9 cellular contexts compared by ENCODE assay signal in the genomic region with DNA sequence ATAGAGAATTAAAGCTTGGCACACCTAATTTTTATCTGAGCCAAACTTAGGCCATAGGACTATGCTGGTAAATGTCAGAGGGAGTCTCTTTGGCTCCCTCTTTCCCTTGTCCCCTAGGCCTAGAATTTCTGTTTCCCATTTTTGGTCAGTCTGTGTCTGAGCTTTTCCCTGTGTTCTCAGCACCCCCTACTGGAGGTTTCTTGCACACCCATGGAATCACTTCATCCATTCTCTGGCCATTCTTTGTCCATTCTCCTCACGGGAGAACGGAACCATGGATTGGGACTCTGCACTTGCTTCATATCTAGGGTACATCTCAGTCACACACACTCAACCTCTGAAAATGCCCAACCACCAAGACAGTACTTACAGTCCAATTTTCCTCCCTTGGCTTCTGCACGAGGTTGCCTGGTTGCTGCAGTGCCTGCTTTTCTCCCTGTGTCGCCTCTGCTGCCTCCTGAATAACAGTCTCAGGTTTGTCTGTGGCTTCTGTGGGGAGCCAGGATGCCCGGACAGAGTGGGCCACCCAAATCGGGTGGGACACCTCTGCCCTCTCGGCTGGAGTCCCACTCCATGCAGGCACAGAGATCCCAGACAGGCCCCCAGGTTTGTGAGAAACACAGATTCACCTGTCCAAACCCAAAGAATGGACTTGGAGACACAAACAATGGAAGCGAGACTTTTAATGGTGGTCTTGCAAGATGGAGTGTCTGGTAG. TPM values are rescaled to one million over a fixed set of nuclear protein-coding genes. Genes with fewer than 3 reads are reported as not detected.
DNase-seq lines count a peak whose midpoint lies in the region; ATAC-seq, FAIRE-seq and TF ChIP-seq lines count a peak whose summit lies in the region.
"Had no signal": no experiment of that assay in that cellular context is flagged by ENCODE, and none has a peak within 500 bp of the region (broad histone marks: within the 10 kb centered on the region; RNA-seq: fewer than 3 reads in every experiment).

No MANE protein-coding gene starts in this region.

- ATAC-seq in aorta (ENCODE audit: low FRiP score), result no peak
- ATAC-seq: naive thymus-derived CD8-positive, alpha-beta T cell had no signal

- CTCF ChIA-PET in Caco-2 (lab: Charles Lee), result interaction anchor here (1.0 kb wide), 1 partner anchor 246 kb away, joined by 3 read pairs; no protein-coding TSS in a partner anchor

- WGBS in aorta, 2 donors, result 88 to 93% methylated on average over 8 of the region's 8 CpGs

- in situ Hi-C loops in HAP-1 (cut with MboI; ENCODE audit: low sequenced_read_pairs), result loop anchor here (25.0 kb wide), 1 partner anchor 245 kb away; no protein-coding TSS in a partner anchor

- peaks cover 13% of the 10 kb centered on the region for H3K4me1 Mint-ChIP-seq in Caco-2 (ENCODE audit: low read depth, unreplicated experiment)

- no peak overlapping the region for H3K4me3 ChIP-seq in Caco-2 (ENCODE audit: low read depth, low read length)
- no peak overlapping the region for H3K4me3 ChIP-seq in HAP-1
- no peak overlapping the region for H3K4me3 ChIP-seq in aorta (ENCODE audit: low read length in 2 of 2)

- H3K9me3 Mint-ChIP-seq in Caco-2 (ENCODE audit: unreplicated experiment), result peaks cover 29% of the 10 kb centered on the region

- H3K9me3 ChIP-seq in Caco-2 (peaks cover 13% of the 10 kb centered on the region), HAP-1 (no peaks in the 10 kb centered on the region), aorta (ENCODE audit: control insufficient read depth, low read length) (no peaks in the 10 kb centered on the region)

- no peak overlapping the region for H3K27ac ChIP-seq in aorta (ENCODE audit: low read depth in 1 of 2, low read length in 2 of 2)

- H3K36me3 ChIP-seq in Caco-2 (ENCODE audit: control insufficient read depth, insufficient read depth, low read length) (no peaks in the 10 kb centered on the region; the same call in 1 of the 2 replicates), HAP-1 (replicated peaks) (peaks cover 11% of the 10 kb centered on the region), aorta (ENCODE audit: control insufficient read depth in 1 of 2, insufficient read depth in 2 of 2, low read length in 1 of 2) (no peaks in the 10 kb centered on the region)

- H3K4me1 ChIP-seq in Caco-2, result peaks cover 17% of the 10 kb centered on the region; the same call in 1 of the 2 replicates
- H3K4me1 ChIP-seq in HAP-1, result no peaks in the 10 kb centered on the region
- no peaks in the 10 kb centered on the region for H3K4me1 ChIP-seq in aorta (ENCODE audit: control insufficient read depth in 1 of 2, insufficient read depth in 2 of 2, low read length in 2 of 2)

- POLR2A ChIA-PET in Caco-2 (lab: Charles Lee), result no interaction called here

- intact Hi-C loops in Caco-2 (cut with micrococcal nuclease; ENCODE audit: unreplicated experiment), result loop anchor here (1.0 kb wide), 2 partner anchors 246 to 251 kb away; no protein-coding TSS in a partner anchor
- intact Hi-C loops in aorta (cut with DNase I), result loop anchor here (10.0 kb wide), 2 partner anchors 253 to 733 kb away; no protein-coding TSS in a partner anchor

- H3K36me3 Mint-ChIP-seq in Caco-2 (ENCODE audit: insufficient read depth, unreplicated experiment), result peaks cover 15% of the 10 kb centered on the region

- DNase-seq in Caco-2 (peak in 1 of 2 experiments; percentile 49), HAP-1 (ENCODE audit: low spot score in 2 of 2) (peak; percentile 13 to 71), T-helper 9 cell (peak; percentile 10), fibroblast of peridontal ligament (ENCODE audit: extremely low read depth) (peak; percentile 61), non-pigmented ciliary epithelial cell (ENCODE audit: low read depth) (peak; percentile 1), aorta (no peak), GDM1 (lab: John Stamatoyannopoulos, UW) (no peak), RCC 7860 (ENCODE audit: low spot score) (no peak)

- H3K27me3 ChIP-seq in Caco-2 (replicated peaks; ENCODE audit: control insufficient read depth, insufficient read depth, low read length), result no peaks in the 10 kb centered on the region
- no peaks in the 10 kb centered on the region for H3K27me3 ChIP-seq in HAP-1 (ENCODE audit: low read depth)
- H3K27me3 ChIP-seq in aorta (ENCODE audit: control insufficient read depth in 1 of 2, insufficient read depth in 2 of 2, low read length in 1 of 2), result no peaks in the 10 kb centered on the region

- no peak overlapping the region for H3K4me3 Mint-ChIP-seq in Caco-2 (ENCODE audit: unreplicated experiment)
- H3K4me3 Mint-ChIP-seq: naive thymus-derived CD8-positive, alpha-beta T cell had no signal

- no TSS peak for BruUV-seq in Caco-2 (replicated peaks; lab: Mats Ljungman, UMichigan)

- H3K27me3 Mint-ChIP-seq in Caco-2 (ENCODE audit: insufficient read depth, unreplicated experiment), result no peaks in the 10 kb centered on the region
- H3K27me3 Mint-ChIP-seq: naive thymus-derived CD8-positive, alpha-beta T cell had no signal

- no peak overlapping the region for H3K27ac Mint-ChIP-seq in Caco-2 (ENCODE audit: unreplicated experiment)
- H3K27ac Mint-ChIP-seq: naive thymus-derived CD8-positive, alpha-beta T cell had no signal

- peak; percentile 53 to 54 for TF ChIP-seq CTCF in Caco-2 (IDR thresholded peaks at IDR 0.05; ENCODE audit: insufficient read depth in 1 of 2, low read depth in 1 of 2, low read length in 1 of 2, severe bottlenecking in 1 of 2, unreplicated experiment in 1 of 2)

- FAIRE-seq in RCC 7860 (lab: Jason Lieb, UNC), result no peak

RNA-seq across cellular contexts. Expression of gene DNAH11, which starts 35.1 kb away (rescaled TPM):
- total RNA-seq in Caco-2 (2022), result 1.3 and 2.0 TPM in 2 replicates
- total RNA-seq in aorta, result 1 to 10 TPM; 2.6 to 3.3 TPM
- 1 to 10 TPM in 1 of 2 donors, not detected in 1; 2.5 TPM for polyA plus RNA-seq in aorta

Comparison
In these comparisons a context has a peak if more than half of its experiments do, and no peak if none do; other contexts are left out.
1. DNase-seq: peak in HAP-1 (2 of 2), T-helper 9 cell (single experiment), fibroblast of peridontal ligament (single experiment) and non-pigmented ciliary epithelial cell (single experiment); none in aorta (0 of 2), GDM1 (single experiment) and RCC 7860 (single experiment).